21 cellular contexts compared by ENCODE assay signal in genomic region chr2:45316576-45317338, GRCh38.
DNase-seq lines count a peak whose midpoint lies in the region; ATAC-seq and TF ChIP-seq lines count a peak whose summit lies in the region.
"Had no signal": no experiment of that assay in that cellular context is flagged by ENCODE, and none has a peak within 500 bp of the region (broad histone marks: within the 10 kb centered on the region; RNA-seq: fewer than 3 reads in every experiment).

No MANE protein-coding gene starts in this region.

- H3K9ac ChIP-seq in trophoblast cell (ENCODE audit: low read length): no peak overlapping the region
- H3K9ac ChIP-seq: BLaER1 had no signal

- CTCF ChIA-PET in activated CD8-positive, alpha-beta T cell treated with anti-CD3 and anti-CD28 coated beads for 36 hours (lab: Charles Lee): no interaction called here

- no peak overlapping the region for H2AFZ ChIP-seq in trophoblast cell (ENCODE audit: insufficient read depth, low read length, poor library complexity)

- POLR2A ChIA-PET in activated CD8-positive, alpha-beta T cell treated with anti-CD3 and anti-CD28 coated beads for 36 hours (lab: Charles Lee): no interaction called here

- H3K36me3 Mint-ChIP-seq in activated CD8-positive, alpha-beta T cell treated with anti-CD3 and anti-CD28 coated beads for 36 hours (ENCODE audit: low read depth): no peaks in the 10 kb centered on the region
- H3K36me3 Mint-ChIP-seq: CD4-positive, alpha-beta memory T cell had no signal

- peak; percentile 59 for DNase-seq in EH (ENCODE audit: low read depth)
- peak; percentile 50 for DNase-seq in RPMI7951 (ENCODE audit: low read depth)
- DNase-seq in astrocyte of the spinal cord (ENCODE audit: low read depth, low spot score): peak; percentile 10
- peak; percentile 42 to 81 for DNase-seq in trophoblast cell
- no peak for DNase-seq in activated CD8-positive, alpha-beta T cell treated with anti-CD3 and anti-CD28 coated beads for 36 hours
- no peak for DNase-seq in HCEC 1CT
- DNase-seq: ACHN; CD4-positive, alpha-beta memory T cell; DMS153; GDM1; Karpas-422; NCI-H1417; NCI-H1694 treated with DMSO at 0.1 percent for 48 hours; NCI-H446 treated with DMSO at 0.1 percent for 48 hours; NCI-H526 treated with DMSO at 0.1 percent for 48 hours; OCI-M1 had no signal

- no peaks in the 10 kb centered on the region for H3K9me3 ChIP-seq in trophoblast cell (ENCODE audit: insufficient read depth, low read depth, low read length)

- intact Hi-C loops in activated CD8-positive, alpha-beta T cell treated with anti-CD3 and anti-CD28 coated beads for 36 hours (cut with micrococcal nuclease): no loop called here

- H2BK12ac ChIP-seq in trophoblast cell (ENCODE audit: low read length): no peak overlapping the region

- H3K79me1 ChIP-seq in trophoblast cell (ENCODE audit: low read length): no peaks in the 10 kb centered on the region

- in situ Hi-C loops in astrocyte of the spinal cord (cut with HindIII; ENCODE audit: low sequenced_read_pairs): no loop called here

- no peak for TF ChIP-seq CTCF in astrocyte of the spinal cord (IDR thresholded peaks at IDR 0.05; ENCODE audit: low read depth, low read length)
- TF ChIP-seq CTCF in activated CD8-positive, alpha-beta T cell treated with anti-CD3 and anti-CD28 coated beads for 36 hours (IDR thresholded peaks at IDR 0.05): no peak

- no peak overlapping the region for H3K4me3 ChIP-seq in astrocyte of the spinal cord (ENCODE audit: low read depth, low read length)
- no peak overlapping the region for H3K4me3 ChIP-seq in trophoblast cell (ENCODE audit: low read depth, low read length)
- H3K4me3 ChIP-seq: BLaER1 had no signal

- H2BK5ac ChIP-seq in trophoblast cell (ENCODE audit: low read depth, low read length, poor library complexity): no peak overlapping the region

- no peak overlapping the region for H3K4me2 ChIP-seq in trophoblast cell (ENCODE audit: low read length)
- H3K4me2 ChIP-seq: BLaER1 had no signal

- no peaks in the 10 kb centered on the region for H3K36me3 ChIP-seq in trophoblast cell (ENCODE audit: control insufficient read depth in 1 of 2, insufficient read depth in 2 of 2, low read length in 2 of 2)
- H3K36me3 ChIP-seq: BLaER1 had no signal

- H2AK5ac ChIP-seq in trophoblast cell (ENCODE audit: low read length): no peak overlapping the region

- no peak overlapping the region for H3K27ac ChIP-seq in trophoblast cell (ENCODE audit: low read depth, low read length)
- H3K27ac ChIP-seq: 22Rv1, BLaER1 had no signal

- H4K12ac ChIP-seq in trophoblast cell (ENCODE audit: low read depth, low read length): no peak overlapping the region

- no peak for ATAC-seq in activated CD8-positive, alpha-beta T cell treated with anti-CD3 and anti-CD28 coated beads for 36 hours
- ATAC-seq in GM18502 (IDR thresholded peaks at IDR 0.05; ENCODE audit: poor library complexity, unreplicated experiment) (no peak), HG03565 (IDR thresholded peaks at IDR 0.05; ENCODE audit: unreplicated experiment) (no peak)
- ATAC-seq: Right ventricle myocardium inferior had no signal

- H3K27me3 Mint-ChIP-seq in activated CD8-positive, alpha-beta T cell treated with anti-CD3 and anti-CD28 coated beads for 36 hours: no peaks in the 10 kb centered on the region

- H3K4ac ChIP-seq in trophoblast cell (ENCODE audit: low read depth, low read length): no peak overlapping the region

- no peak overlapping the region for H4K91ac ChIP-seq in trophoblast cell (ENCODE audit: low read depth, low read length)

- no CpG with 5 or more reads among the region's 10 CpGs for WGBS in trophoblast cell (ENCODE audit: extremely low coverage, insufficient coverage, insufficient read length)

- H3K4me1 ChIP-seq in trophoblast cell (ENCODE audit: control insufficient read depth in 1 of 2, insufficient read depth in 2 of 2, low read length in 2 of 2): peaks cover 2 to 3% of the 10 kb centered on the region in 2 experiments
- H3K4me1 ChIP-seq: BLaER1 had no signal

- H3K4me1 Mint-ChIP-seq in activated CD8-positive, alpha-beta T cell treated with anti-CD3 and anti-CD28 coated beads for 36 hours (ENCODE audit: low read depth): no peaks in the 10 kb centered on the region
- H3K4me1 Mint-ChIP-seq: CD4-positive, alpha-beta memory T cell had no signal

- H3K27ac Mint-ChIP-seq in activated CD8-positive, alpha-beta T cell treated with anti-CD3 and anti-CD28 coated beads for 36 hours: no peak overlapping the region
- H3K27ac Mint-ChIP-seq: CD4-positive, alpha-beta memory T cell had no signal

- no peak overlapping the region for H2BK120ac ChIP-seq in trophoblast cell (ENCODE audit: insufficient read depth, low read length, poor library complexity)

- H3K4me3 Mint-ChIP-seq in activated CD8-positive, alpha-beta T cell treated with anti-CD3 and anti-CD28 coated beads for 36 hours: no peak overlapping the region
- H3K4me3 Mint-ChIP-seq: CD4-positive, alpha-beta memory T cell had no signal

- no peaks in the 10 kb centered on the region for H3K79me2 ChIP-seq in trophoblast cell (ENCODE audit: control insufficient read depth, insufficient read depth, low read length, poor library complexity)

- H3K9me3 Mint-ChIP-seq in activated CD8-positive, alpha-beta T cell treated with anti-CD3 and anti-CD28 coated beads for 36 hours: no peaks in the 10 kb centered on the region

- no peak overlapping the region for H3K14ac ChIP-seq in trophoblast cell (ENCODE audit: low read length)

- no peak overlapping the region for H3K18ac ChIP-seq in trophoblast cell (ENCODE audit: low read length)

- H3K23ac ChIP-seq in trophoblast cell (ENCODE audit: low read length): no peak overlapping the region

- H4K8ac ChIP-seq in trophoblast cell (ENCODE audit: low read depth, low read length): no peak overlapping the region

- H3K27me3 ChIP-seq in trophoblast cell (ENCODE audit: insufficient read depth, low read length): no peaks in the 10 kb centered on the region
- H3K27me3 ChIP-seq: BLaER1 had no signal

Comparison
In these comparisons a context has a peak if more than half of its experiments do, and no peak if none do; other contexts are left out.
1. DNase-seq: peak in EH (single experiment), RPMI7951 (single experiment), astrocyte of the spinal cord (single experiment) and trophoblast cell (2 of 2); none in activated CD8-positive, alpha-beta T cell treated with anti-CD3 and anti-CD28 coated beads for 36 hours (single experiment) and HCEC 1CT (single experiment).